ENCODE assay signal across 27 cellular contexts in the genomic region with DNA sequence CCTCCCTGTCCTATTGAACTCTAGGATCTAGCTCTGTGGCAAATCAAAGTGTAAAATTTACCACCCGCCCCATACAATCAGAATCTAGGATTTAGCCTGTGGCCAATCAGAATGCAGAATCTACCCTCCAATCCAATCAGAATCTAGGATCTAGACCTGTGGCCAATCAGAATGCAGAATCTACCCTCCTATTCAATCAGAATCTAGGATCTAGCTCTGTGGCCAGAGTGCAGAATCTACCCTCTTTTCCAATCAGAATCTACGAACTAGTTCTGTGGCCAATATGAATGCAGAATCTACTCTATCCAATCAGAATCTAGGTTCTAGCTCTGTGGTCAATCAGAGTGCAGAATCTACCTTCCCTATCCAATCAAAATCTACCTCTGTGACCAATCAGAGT. TPM values are rescaled to one million over a fixed set of nuclear protein-coding genes. Genes with fewer than 3 reads are reported as not detected.
"Had no signal": no experiment of that assay in that cellular context is flagged by ENCODE, and none has a peak within 500 bp of the region (broad histone marks: within the 10 kb centered on the region; RNA-seq: fewer than 3 reads in every experiment).

No MANE protein-coding gene starts in this region.

- H3K27me3 ChIP-seq: adrenal gland, sigmoid colon, thyroid gland, upper lobe of right lung had no signal

- H3K4me3 Mint-ChIP-seq: activated CD4-positive, alpha-beta T cell treated with anti-CD3 and anti-CD28 coated beads, Interleukin-2, amount 10 ng/mL, durations not matched to agents 7 days and 5 days; activated CD8-positive, alpha-beta T cell treated with anti-CD3 and anti-CD28 coated beads for 36 hours; activated naive CD8-positive, alpha-beta T cell; neural crest cell; stimulated activated naive CD8-positive, alpha-beta T cell treated with anti-CD3 and anti-CD28 coated beads, Interleukin-15, Interleukin-2, amounts not matched to agents 100 ng/mL and 50 ng/mL, for 24 hours had no signal

- H3K4me3 ChIP-seq: adrenal gland, sigmoid colon, smooth muscle cell, thyroid gland, upper lobe of right lung had no signal

- H3K9me3 Mint-ChIP-seq: activated CD4-positive, alpha-beta T cell treated with anti-CD3 and anti-CD28 coated beads, Interleukin-2, amount 10 ng/mL, durations not matched to agents 7 days and 5 days; activated CD8-positive, alpha-beta T cell treated with anti-CD3 and anti-CD28 coated beads for 36 hours; neural crest cell; stimulated activated naive CD8-positive, alpha-beta T cell treated with anti-CD3 and anti-CD28 coated beads, Interleukin-15, Interleukin-2, amounts not matched to agents 100 ng/mL and 50 ng/mL, for 24 hours had no signal

- H3K4me1 ChIP-seq: adrenal gland, sigmoid colon, upper lobe of right lung had no signal

- ATAC-seq: activated CD8-positive, alpha-beta T cell treated with anti-CD3 and anti-CD28 coated beads for 36 hours; esophagus mucosa; upper lobe of right lung had no signal

- H3K4me1 Mint-ChIP-seq: activated CD4-positive, alpha-beta T cell treated with anti-CD3 and anti-CD28 coated beads, Interleukin-2, amount 10 ng/mL, durations not matched to agents 7 days and 5 days; neural crest cell had no signal

- H3K27me3 Mint-ChIP-seq: activated CD4-positive, alpha-beta T cell treated with anti-CD3 and anti-CD28 coated beads, Interleukin-2, amount 10 ng/mL, durations not matched to agents 7 days and 5 days; activated CD8-positive, alpha-beta T cell treated with anti-CD3 and anti-CD28 coated beads for 36 hours; activated naive CD8-positive, alpha-beta T cell; stimulated activated naive CD8-positive, alpha-beta T cell treated with anti-CD3 and anti-CD28 coated beads, Interleukin-15, Interleukin-2, amounts not matched to agents 100 ng/mL and 50 ng/mL, for 24 hours had no signal

- H3K27ac ChIP-seq: adrenal gland, sigmoid colon, thyroid gland, upper lobe of right lung had no signal

- H3K9me3 ChIP-seq: adrenal gland, sigmoid colon, thyroid gland, upper lobe of right lung had no signal

- DNase-seq: activated CD4-positive, alpha-beta T cell treated with anti-CD3 and anti-CD28 coated beads, Interleukin-2, amount 10 ng/mL, durations not matched to agents 7 days and 5 days; activated CD8-positive, alpha-beta T cell treated with anti-CD3 and anti-CD28 coated beads for 36 hours; activated gamma-delta T cell treated with Interleukin-2 at 50 U/mL for 16 hours; activated T-cell treated with anti-CD3 and anti-CD28 coated beads, Interleukin-2, amount 50 U/mL, for 1 hour; adrenal gland; central memory CD4-positive, alpha-beta T cell; dermis blood vessel endothelial cell; effector CD8-positive, alpha-beta T cell; foreskin melanocyte; hypothalamus; occipital lobe; posterior cingulate gyrus; sigmoid colon; stimulated activated CD4-positive, alpha-beta T cell treated with anti-CD3 and anti-CD28 coated beads, Interleukin-15, amount 100 ng/mL, for 24 hours; stimulated activated CD8-positive, alpha-beta memory T cell treated with anti-CD3 and anti-CD28 coated beads, Interleukin-4, amount 100 ng/mL, for 48 hours; substantia nigra; thyroid gland; upper lobe of right lung had no signal

- H3K27ac Mint-ChIP-seq: activated CD8-positive, alpha-beta T cell treated with anti-CD3 and anti-CD28 coated beads for 36 hours; activated naive CD8-positive, alpha-beta T cell; stimulated activated naive CD8-positive, alpha-beta T cell treated with anti-CD3 and anti-CD28 coated beads, Interleukin-15, Interleukin-2, amounts not matched to agents 100 ng/mL and 50 ng/mL, for 24 hours had no signal

RNA-seq across cellular contexts. Expression of a gene that starts 30.1 kb away (rescaled TPM):
- total RNA-seq: renal cortical epithelial cell had no signal

RNA-seq across cellular contexts. Expression of a gene that starts 55.1 kb away (rescaled TPM):
- total RNA-seq: activated CD4-positive, alpha-beta T cell treated with anti-CD3 and anti-CD28 coated beads, Interleukin-2, amount 10 ng/mL, durations not matched to agents 7 days and 5 days; astrocyte; dermis blood vessel endothelial cell; endothelial cell of umbilical vein; esophagus mucosa; liver; neural crest cell; occipital lobe; renal cortical epithelial cell; sigmoid colon; smooth muscle cell; thyroid gland; upper lobe of right lung had no signal
- polyA plus RNA-seq: adrenal gland, endothelial cell of umbilical vein, liver, sigmoid colon had no signal
